ENCODE assay signal across 18 cellular contexts in the genomic region with DNA sequence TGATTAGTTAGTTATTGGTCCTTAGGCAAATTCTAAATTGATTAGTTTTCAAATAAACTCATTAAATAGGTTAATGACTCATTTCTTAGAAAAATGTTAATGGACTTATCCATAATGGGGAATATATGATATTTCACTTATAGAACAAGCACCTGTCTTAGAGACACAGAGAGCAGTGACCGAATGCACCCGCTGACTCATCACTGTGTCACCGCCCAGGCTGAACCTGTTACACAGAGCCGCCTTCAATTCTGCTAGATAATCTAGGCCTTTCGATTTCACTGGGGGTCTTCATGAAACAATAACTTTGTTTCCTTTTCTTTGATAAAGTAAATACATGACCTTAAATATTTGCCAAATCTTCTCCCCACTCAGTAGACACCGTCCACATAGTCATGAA. TPM values are rescaled to one million over a fixed set of nuclear protein-coding genes. Genes with fewer than 3 reads are reported as not detected.
DNase-seq lines count a peak whose midpoint lies in the region; ATAC-seq and TF ChIP-seq lines count a peak whose summit lies in the region.
"Had no signal": no experiment of that assay in that cellular context is flagged by ENCODE, and none has a peak within 500 bp of the region (broad histone marks: within the 10 kb centered on the region; RNA-seq: fewer than 3 reads in every experiment).

No MANE protein-coding gene starts in this region.

- no TSS peak for BruUV-seq in OCI-LY7 (replicated peaks; lab: Mats Ljungman, UMichigan)

- H3K4me3 ChIP-seq in epithelial cell of esophagus (ENCODE audit: low read length) (no peak overlapping the region), OCI-LY7 (ENCODE audit: low read depth, low read length, poor library complexity, severe bottlenecking) (no peak overlapping the region)
- H3K4me3 ChIP-seq: BLaER1 treated with 17β-estradiol and CSF1 and Interleukin-3, amounts not matched to agents 10 nM and 100 nM; colonic mucosa; right lobe of liver; upper lobe of left lung had no signal

- POLR2A ChIA-PET in OCI-LY7 (lab: Charles Lee) = no interaction called here

- no peaks in the 10 kb centered on the region for H3K4me1 ChIP-seq in OCI-LY7 (ENCODE audit: insufficient read depth, low read length, poor library complexity, severe bottlenecking)

- H3K27ac ChIP-seq in OCI-LY7 (ENCODE audit: low read depth, low read length, poor library complexity, severe bottlenecking) = no peak overlapping the region
- H3K27ac ChIP-seq: BLaER1 treated with 17β-estradiol and CSF1 and Interleukin-3, amounts not matched to agents 10 nM and 100 nM; colonic mucosa; right lobe of liver; upper lobe of left lung; WERI-Rb-1 had no signal

- peak; percentile 51 for DNase-seq in stimulated activated CD4-positive, alpha-beta T cell treated with anti-CD3 and anti-CD28 coated beads, Interleukin-15, amount 100 ng/mL, for 24 hours
- no peak for DNase-seq in stimulated activated CD4-positive, alpha-beta T cell treated with anti-CD3 and anti-CD28 coated beads, Interleukin-4, amount 100 ng/mL, for 1 hour
- DNase-seq in RKO (ENCODE audit: low spot score) = peak; percentile 67
- DNase-seq in epithelial cell of esophagus (ENCODE audit: low read depth) = peak; percentile 80
- DNase-seq in OCI-LY7 (ENCODE audit: low spot score) = no peak
- no peak for DNase-seq in SW480 (ENCODE audit: low spot score)
- DNase-seq: colonic mucosa; head of caudate nucleus; kidney glomerular epithelial cell; NCI-H1105; nucleus accumbens; right lobe of liver; stimulated activated CD4-positive, alpha-beta T cell treated with anti-CD3 and anti-CD28 coated beads, Interleukin-4, amount 100 ng/mL, for 4 hours; upper lobe of left lung; WERI-Rb-1 had no signal

- CTCF ChIA-PET in OCI-LY7 (lab: Charles Lee; ENCODE audit: unreplicated experiment) = no interaction called here

- H4K20me1 ChIP-seq in OCI-LY7 (ENCODE audit: insufficient read depth, low read length) = no peaks in the 10 kb centered on the region

- no peaks in the 10 kb centered on the region for H3K9me3 ChIP-seq in OCI-LY7 (ENCODE audit: low read length)
- H3K9me3 ChIP-seq: colonic mucosa, right lobe of liver, upper lobe of left lung had no signal

- no peak overlapping the region for H3K4me2 ChIP-seq in OCI-LY7 (ENCODE audit: low read length)
- H3K4me2 ChIP-seq: BLaER1 treated with 17β-estradiol and CSF1 and Interleukin-3, amounts not matched to agents 10 nM and 100 nM had no signal

- intact Hi-C loops in OCI-LY7 (cut with micrococcal nuclease; ENCODE audit: unreplicated experiment) = no loop called here

- no peaks in the 10 kb centered on the region for H3K36me3 ChIP-seq in OCI-LY7 (ENCODE audit: insufficient read depth, low read length)
- H3K36me3 ChIP-seq: colonic mucosa had no signal

- no peaks in the 10 kb centered on the region for H3K9me2 ChIP-seq in OCI-LY7 (ENCODE audit: insufficient read depth, low read length)

- TF ChIP-seq CTCF in epithelial cell of esophagus (IDR thresholded peaks at IDR 0.05; ENCODE audit: insufficient read depth, low read depth, low read length, missing control alignments) (no peak), OCI-LY7 (conservative IDR thresholded peaks at IDR 0.05; ENCODE audit: low read length) (no peak)

- no peak for ATAC-seq in HG03354 (IDR thresholded peaks at IDR 0.05; ENCODE audit: poor library complexity, severe bottlenecking, unreplicated experiment)
- no peak for ATAC-seq in GM18519 (IDR thresholded peaks at IDR 0.05; ENCODE audit: low FRiP score, unreplicated experiment)

- H3K79me2 ChIP-seq in OCI-LY7 (ENCODE audit: insufficient read depth, low read depth, low read length) = no peaks in the 10 kb centered on the region

- no peak overlapping the region for H2AFZ ChIP-seq in OCI-LY7 (ENCODE audit: low read length)

RNA-seq across cellular contexts. Expression of a gene that starts 13.1 kb away (rescaled TPM):
- total RNA-seq in OCI-LY7 (2014; rRNA removed; shearing (Covaris generic)) = 0.63 and 0.77 TPM in 2 replicates
- total RNA-seq in OCI-LY7 (2022) = 2.7 and 2.9 TPM in 2 replicates

Comparison
In these comparisons a context has a peak if more than half of its experiments do, and no peak if none do; other contexts are left out.
1. DNase-seq: peak in stimulated activated CD4-positive, alpha-beta T cell treated with anti-CD3 and anti-CD28 coated beads, Interleukin-15, amount 100 ng/mL, for 24 hours (single experiment), RKO (single experiment) and epithelial cell of esophagus (single experiment); none in stimulated activated CD4-positive, alpha-beta T cell treated with anti-CD3 and anti-CD28 coated beads, Interleukin-4, amount 100 ng/mL, for 1 hour (single experiment), OCI-LY7 (single experiment) and SW480 (single experiment).